Comparison of ENCODE assay signal across 8 cellular contexts in genomic region chr15:53808058-53808703, GRCh38.
DNase-seq lines count a peak whose midpoint lies in the region; ATAC-seq, FAIRE-seq and TF ChIP-seq lines count a peak whose summit lies in the region.

No MANE protein-coding gene starts in this region.

- H3K4me2 ChIP-seq in SU-DHL-6 (ENCODE audit: low read depth, low read length, poor library complexity, severe bottlenecking) = no peak overlapping the region

- H3K4me3 ChIP-seq in HEK293 (ENCODE audit: low read depth, low read length) (no peak overlapping the region), SU-DHL-6 (ENCODE audit: insufficient read depth, low read length, poor library complexity, severe bottlenecking) (no peak overlapping the region)

- peak; percentile 82 for FAIRE-seq in islet of Langerhans (lab: Jason Lieb, UNC)

- DNase-seq in AG20443 (ENCODE audit: low spot score) (peak; percentile 10), GM19238 (ENCODE audit: insufficient read length, low spot score) (no peak), D341Med (ENCODE audit: low spot score) (no peak)

- H3K36me3 ChIP-seq in HEK293 (ENCODE audit: control insufficient read depth in 2 of 2, insufficient read depth in 1 of 2, low read length in 2 of 2) = no peaks in the 10 kb centered on the region
- H3K36me3 ChIP-seq in SU-DHL-6 (ENCODE audit: low read length) = no peaks in the 10 kb centered on the region

- no peaks in the 10 kb centered on the region for H3K27me3 ChIP-seq in SU-DHL-6 (ENCODE audit: low read length)

- H3K27ac ChIP-seq in HEK293 (ENCODE audit: extremely low read depth, low read depth, low read length) = no peak overlapping the region
- H3K27ac ChIP-seq in SU-DHL-6 (ENCODE audit: low read depth, low read length) = no peak overlapping the region

- H4K20me1 ChIP-seq in SU-DHL-6 (ENCODE audit: low read depth, low read length) = no peaks in the 10 kb centered on the region

- H3K9me2 ChIP-seq in SU-DHL-6 (replicated peaks; ENCODE audit: insufficient read depth, low read length) = no peaks in the 10 kb centered on the region

- H3K9me3 ChIP-seq in HEK293 (ENCODE audit: control insufficient read depth, insufficient read depth, low read depth, low read length) (no peaks in the 10 kb centered on the region), SU-DHL-6 (ENCODE audit: insufficient read depth, low read length) (no peaks in the 10 kb centered on the region)

- no peak for TF ChIP-seq CTCF in HEK293 (tag by site-specific recombination; IDR thresholded peaks at IDR 0.05)
- peak; percentile 51 for TF ChIP-seq CTCF in SU-DHL-6 (IDR thresholded peaks at IDR 0.05; ENCODE audit: insufficient read depth, low read length, poor library complexity, severe bottlenecking)

- H3F3A ChIP-seq in SU-DHL-6 (ENCODE audit: insufficient read depth) = no peaks in the 10 kb centered on the region

- no peaks in the 10 kb centered on the region for H3K79me2 ChIP-seq in SU-DHL-6 (ENCODE audit: insufficient read depth, low read length)

- no peak overlapping the region for H3K9ac ChIP-seq in SU-DHL-6 (ENCODE audit: low read length)

- H2AFZ ChIP-seq in SU-DHL-6 (ENCODE audit: low read depth, low read length, severe bottlenecking) = no peak overlapping the region

- CTCF ChIA-PET in HEK293 (lab: Yijun Ruan, JAX) = interaction anchor here (0.6 to 1.4 kb wide), 7 partner anchors 11 to 554 kb away, joined by 3 to 4 read pairs (median 3); no protein-coding TSS in a partner anchor

- POLR2A ChIA-PET in HEK293 (lab: Yijun Ruan, JAX) = no interaction called here

- no peaks in the 10 kb centered on the region for H3K4me1 ChIP-seq in HEK293 (ENCODE audit: control insufficient read depth, insufficient read depth, low read length)

- no peak for ATAC-seq in GM19351 (IDR thresholded peaks at IDR 0.05; ENCODE audit: unreplicated experiment)
- ATAC-seq in GM21619 (IDR thresholded peaks at IDR 0.05; ENCODE audit: unreplicated experiment) = no peak

TF ChIP-seq in HEK293, 187 proteins besides CTCF, POLR2A, EP300 and RAD21:
- TF ChIP-seq ZNF350 (tag by site-specific recombination; IDR thresholded peaks at IDR 0.05) (no peak), GLI2 (tag by site-specific recombination; IDR thresholded peaks at IDR 0.05; ENCODE audit: borderline replicate concordance, low read depth) (no peak), ZNF692 (tag by site-specific recombination; IDR thresholded peaks at IDR 0.05) (no peak), ZNF645 (tag by site-specific recombination; IDR thresholded peaks at IDR 0.05) (no peak), ZNF660 (tag by site-specific recombination; IDR thresholded peaks at IDR 0.05) (no peak), ZNF654 (tag by site-specific recombination; IDR thresholded peaks at IDR 0.05; ENCODE audit: low read depth) (peak; percentile 30)
